14 cellular contexts compared by ENCODE assay signal in the genomic region with DNA sequence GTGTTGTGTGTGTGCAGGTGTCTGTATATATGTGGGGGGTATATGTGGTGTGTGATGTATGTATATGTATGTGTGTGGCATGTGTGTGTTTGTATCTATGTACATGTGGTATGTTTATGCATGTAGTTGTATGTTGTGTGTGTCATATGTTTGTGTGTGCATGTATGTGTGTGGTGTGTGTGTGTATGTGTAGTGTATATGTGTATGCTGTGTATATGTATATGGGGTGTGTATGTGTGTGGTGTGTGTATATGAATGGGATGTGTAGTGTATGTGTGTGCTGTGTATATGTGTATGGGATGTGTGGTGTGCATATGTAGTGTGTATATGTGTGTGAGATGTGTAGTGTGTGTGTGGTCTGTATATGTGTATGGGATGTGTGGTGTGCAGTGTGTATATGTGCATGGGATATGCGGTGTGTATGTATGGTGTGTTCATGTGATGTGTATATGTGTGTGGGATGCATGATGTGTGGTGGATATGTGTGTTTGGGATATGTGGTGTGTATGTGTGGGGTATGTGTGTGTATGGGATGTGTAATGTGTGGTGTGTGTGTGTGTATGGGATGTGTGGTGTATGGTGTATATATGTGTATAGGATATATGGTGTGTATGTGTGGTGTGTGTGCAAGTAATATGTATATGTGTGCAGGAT. TPM values are rescaled to one million over a fixed set of nuclear protein-coding genes. Genes with fewer than 3 reads are reported as not detected.
"Had no signal": no experiment of that assay in that cellular context is flagged by ENCODE, and none has a peak within 500 bp of the region (broad histone marks: within the 10 kb centered on the region; RNA-seq: fewer than 3 reads in every experiment).

No MANE protein-coding gene starts in this region.

- H3K9me3 ChIP-seq: left lung, ovary, tibial artery had no signal

- H3K4me1 ChIP-seq: tibial artery had no signal

- H3K27me3 Mint-ChIP-seq: activated naive CD4-positive, alpha-beta T cell treated with anti-CD3 and anti-CD28 coated beads, Interleukin-2, amount 50 U/mL, for 24 hours had no signal

- H3K4me3 Mint-ChIP-seq: activated naive CD4-positive, alpha-beta T cell treated with anti-CD3 and anti-CD28 coated beads, Interleukin-2, amount 50 U/mL, for 24 hours; brain; stimulated activated effector memory CD8-positive, alpha-beta T cell treated with anti-CD3 and anti-CD28 coated beads, Interleukin-12 subunit alpha, Interleukin-12 subunit beta, amount 100 ng/mL, for 72 hours; WTC11 had no signal

- H3K27ac ChIP-seq: ovary, tibial artery had no signal

- H3K36me3 ChIP-seq: left lung, ovary, tibial artery had no signal

- H3K36me3 Mint-ChIP-seq: brain; stimulated activated effector memory CD8-positive, alpha-beta T cell treated with anti-CD3 and anti-CD28 coated beads, Interleukin-12 subunit alpha, Interleukin-12 subunit beta, amount 100 ng/mL, for 72 hours; WTC11 had no signal

- H3K4me3 ChIP-seq: left lung, ovary, skin epidermis, tibial artery had no signal

- H3K9me3 Mint-ChIP-seq: activated naive CD4-positive, alpha-beta T cell treated with anti-CD3 and anti-CD28 coated beads, Interleukin-2, amount 50 U/mL, for 24 hours; activated T-helper 2 cell treated with anti-CD3 and anti-CD28 coated beads, Interferon-gamma antibody, Interleukin-2, Interleukin-4, amounts not matched to agents 10 μg/mL and 5 μg/mL and 100 μg/mL, durations not matched to agents 14 hours and 24 hours and 36 hours; brain; stimulated activated effector memory CD8-positive, alpha-beta T cell treated with anti-CD3 and anti-CD28 coated beads, Interleukin-12 subunit alpha, Interleukin-12 subunit beta, amount 100 ng/mL, for 72 hours; WTC11 had no signal

- DNase-seq: activated CD4-positive, alpha-beta T cell treated with anti-CD3 and anti-CD28 coated beads for 48 hours; amniotic stem cell; left lung; ovary; retina; tibial artery had no signal

- H3K27ac Mint-ChIP-seq: activated naive CD4-positive, alpha-beta T cell treated with anti-CD3 and anti-CD28 coated beads, Interleukin-2, amount 50 U/mL, for 24 hours; activated T-helper 2 cell treated with anti-CD3 and anti-CD28 coated beads, Interferon-gamma antibody, Interleukin-2, Interleukin-4, amounts not matched to agents 10 μg/mL and 5 μg/mL and 100 μg/mL, durations not matched to agents 14 hours and 24 hours and 36 hours; brain; stimulated activated effector memory CD8-positive, alpha-beta T cell treated with anti-CD3 and anti-CD28 coated beads, Interleukin-12 subunit alpha, Interleukin-12 subunit beta, amount 100 ng/mL, for 72 hours; WTC11 had no signal

- ATAC-seq: left lung; stimulated activated effector memory CD8-positive, alpha-beta T cell treated with anti-CD3 and anti-CD28 coated beads, Interleukin-12 subunit alpha, Interleukin-12 subunit beta, amount 100 ng/mL, for 72 hours; WTC11 had no signal

- H3K27me3 ChIP-seq: left lung, ovary had no signal

RNA-seq across cellular contexts. Expression of a gene that starts 30.0 kb away (rescaled TPM):
- total RNA-seq: epithelial cell of proximal tubule had no signal
- polyA plus RNA-seq: keratinocyte had no signal
